ENCODE assay signal across 1 cellular context in genomic region chr22:31235076-31235475, GRCh38.
A peak's percentile ranks its signal among the peaks of the same experiment; 100 is the strongest.
TF ChIP-seq lines count a peak whose summit lies in the region.

No MANE protein-coding gene starts in this region.

TF ChIP-seq in endothelial cell of umbilical vein, 7 proteins besides CTCF, POLR2A, EP300 and RAD21 (continued from another document):
- TF ChIP-seq MAX (IDR thresholded peaks at IDR 0.05; ENCODE audit: insufficient read depth, insufficient read length) (no peak), FOS (IDR thresholded peaks at IDR 0.05; ENCODE audit: borderline replicate concordance, insufficient read depth, low read length) (peak; percentile 36), MYC (IDR thresholded peaks at IDR 0.05; ENCODE audit: low read depth, low read length) (no peak)
